In the genomic region with DNA sequence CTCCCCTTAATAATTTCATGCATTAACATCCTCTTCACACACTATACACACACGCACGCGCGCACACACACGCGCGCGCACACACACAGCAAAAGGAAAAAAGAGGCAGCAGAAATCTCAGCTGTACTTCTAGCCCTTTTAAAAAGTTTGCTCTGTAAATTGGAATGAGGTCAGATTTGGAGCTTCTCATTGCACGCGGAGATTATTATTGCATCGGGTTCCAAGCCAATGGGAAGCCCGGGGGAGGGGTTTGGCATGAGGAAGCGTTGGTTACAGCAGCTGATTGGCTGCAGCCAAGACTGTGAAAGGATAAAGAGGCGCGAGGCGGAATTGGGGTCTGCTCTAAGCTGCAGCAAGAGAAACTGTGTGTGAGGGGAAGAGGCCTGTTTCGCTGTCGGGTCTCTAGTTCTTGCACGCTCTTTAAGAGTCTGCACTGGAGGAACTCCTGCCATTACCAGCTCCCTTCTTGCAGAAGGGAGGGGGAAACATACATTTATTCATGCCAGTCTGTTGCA, we compare ENCODE assay signal across 8 cellular contexts. TPM values are rescaled to one million over a fixed set of nuclear protein-coding genes. Genes with fewer than 3 reads are reported as not detected.
DNase-seq lines count a peak whose midpoint lies in the region; ATAC-seq and TF ChIP-seq lines count a peak whose summit lies in the region.

A gene (plus strand): TSS at position 340 of the 515 bp plus-strand sequence. CDS start 784 bp downstream, outside the sequence.

- H3K27ac Mint-ChIP-seq in activated B cell treated with CpG ODN at 0.5 μM for 24 hours = peak within 1 kb of the TSS; percentile 84
- no peak within 1 kb of the TSS for H3K27ac Mint-ChIP-seq in dendritic cell treated with granulocyte-macrophage colony-stimulating factor and Interleukin-4, amounts not matched to agents 40 ng/mL and 50 ng/mL, for 4 days

- no peak within 1 kb of the TSS for H3K4me3 Mint-ChIP-seq in activated B cell treated with CpG ODN at 0.5 μM for 24 hours
- H3K4me3 Mint-ChIP-seq in dendritic cell treated with granulocyte-macrophage colony-stimulating factor and Interleukin-4, amounts not matched to agents 40 ng/mL and 50 ng/mL, for 4 days = peak within 1 kb of the TSS; percentile 30

- H3K36me3 Mint-ChIP-seq in activated B cell treated with CpG ODN at 0.5 μM for 24 hours (ENCODE audit: low read depth) = peaks cover 6% of the 10 kb centered on the region
- peaks cover 18% of the 10 kb centered on the region for H3K36me3 Mint-ChIP-seq in dendritic cell treated with granulocyte-macrophage colony-stimulating factor and Interleukin-4, amounts not matched to agents 40 ng/mL and 50 ng/mL, for 4 days (ENCODE audit: low read depth)

- intact Hi-C loops in activated B cell treated with CpG ODN at 0.5 μM for 24 hours (cut with micrococcal nuclease) = loop anchor here (1.0 to 10.0 kb wide), 5 partner anchors 17 to 1299 kb away; no protein-coding TSS in a partner anchor
- intact Hi-C loops in dendritic cell treated with granulocyte-macrophage colony-stimulating factor and Interleukin-4, amounts not matched to agents 40 ng/mL and 50 ng/mL, for 4 days (cut with micrococcal nuclease) = no loop called here

- ATAC-seq in HG03378 (IDR thresholded peaks at IDR 0.05; ENCODE audit: unreplicated experiment) (peak; percentile 78), activated B cell treated with CpG ODN at 0.5 μM for 24 hours (ENCODE audit: low read depth) (peak; percentile 82)

- no peak for TF ChIP-seq CTCF in activated B cell treated with CpG ODN at 0.5 μM for 24 hours (IDR thresholded peaks at IDR 0.05)

- H3K27me3 Mint-ChIP-seq in activated B cell treated with CpG ODN at 0.5 μM for 24 hours = peaks cover 3% of the 10 kb centered on the region
- peaks cover 1% of the 10 kb centered on the region for H3K27me3 Mint-ChIP-seq in dendritic cell treated with granulocyte-macrophage colony-stimulating factor and Interleukin-4, amounts not matched to agents 40 ng/mL and 50 ng/mL, for 4 days

- CTCF ChIA-PET in activated B cell treated with CpG ODN at 0.5 μM for 24 hours (lab: Charles Lee) = interaction anchor here (0.7 to 7.6 kb wide), 4 partner anchors 10 to 1058 kb away, joined by 3 to 125 read pairs (median 4); no protein-coding TSS in a partner anchor

- H3K9me3 Mint-ChIP-seq in activated B cell treated with CpG ODN at 0.5 μM for 24 hours = no peaks in the 10 kb centered on the region
- H3K9me3 Mint-ChIP-seq in dendritic cell treated with granulocyte-macrophage colony-stimulating factor and Interleukin-4, amounts not matched to agents 40 ng/mL and 50 ng/mL, for 4 days = no peaks in the 10 kb centered on the region

- POLR2A ChIA-PET in activated B cell treated with CpG ODN at 0.5 μM for 24 hours (lab: Charles Lee) = interaction anchor here (0.6 to 1.8 kb wide), 7 partner anchors 10 to 1274 kb away, joined by 3 to 12 read pairs (median 5); no protein-coding TSS in a partner anchor

- DNase-seq in CD1c-positive myeloid dendritic cell (ENCODE audit: extremely low spot score) (peak; percentile 96), GM19240 (ENCODE audit: insufficient read length, low spot score) (peak; percentile 69), NCI-H226 (peak; percentile 96), activated B cell treated with CpG ODN at 0.5 μM for 24 hours (peak; percentile 62), kidney glomerular epithelial cell (lab: John Stamatoyannopoulos, UW) (peak; percentile 98)
- DNase-seq in stimulated activated CD4-positive, alpha-beta T cell treated with anti-CD3 and anti-CD28 coated beads, Interleukin-15, amount 100 ng/mL, for 24 hours = peak; percentile 73

- H3K4me1 Mint-ChIP-seq in activated B cell treated with CpG ODN at 0.5 μM for 24 hours = peaks cover 25% of the 10 kb centered on the region
- H3K4me1 Mint-ChIP-seq in dendritic cell treated with granulocyte-macrophage colony-stimulating factor and Interleukin-4, amounts not matched to agents 40 ng/mL and 50 ng/mL, for 4 days (ENCODE audit: low read depth) = peaks cover 19% of the 10 kb centered on the region

RNA-seq across cellular contexts. Expression of the gene that starts here (rescaled TPM):
- total RNA-seq in activated B cell treated with CpG ODN at 0.5 μM for 24 hours = 3.4 and 3.5 TPM in 2 replicates

Comparison
In these comparisons a context has a peak if more than half of its experiments do, and no peak if none do; other contexts are left out.
1. Peak in every context shown above with its lines: DNase-seq and ATAC-seq.